Comparison of ENCODE assay signal across 9 cellular contexts in genomic region chr4:123832173-123833026, GRCh38.
DNase-seq lines count a peak whose midpoint lies in the region; ATAC-seq and TF ChIP-seq lines count a peak whose summit lies in the region.
"Had no signal": no experiment of that assay in that cellular context is flagged by ENCODE, and none has a peak within 500 bp of the region (broad histone marks: within the 10 kb centered on the region; RNA-seq: fewer than 3 reads in every experiment).

No MANE protein-coding gene starts in this region.

- DNase-seq in M059J (ENCODE audit: low read depth) (peak; percentile 97), colonic mucosa (no peak), right lobe of liver (no peak), thyroid gland (peak; percentile 2 to 10), GM20000 (ENCODE audit: low spot score) (no peak), NCI-H2107 treated with DMSO at 0.1 percent for 48 hours (lab: John Stamatoyannopoulos, UW; ENCODE audit: unreplicated experiment) (no peak), WERI-Rb-1 (no peak)
- DNase-seq: activated CD4-positive, alpha-beta T cell treated with anti-CD3 and anti-CD28 coated beads for 4 hours had no signal

- H3K4me1 ChIP-seq in colonic mucosa, result no peaks in the 10 kb centered on the region
- no peaks in the 10 kb centered on the region for H3K4me1 ChIP-seq in right lobe of liver
- peaks cover 0 to 5% of the 10 kb centered on the region in 2 donors for H3K4me1 ChIP-seq in thyroid gland

- H3K27me3 ChIP-seq in colonic mucosa (no peaks in the 10 kb centered on the region), right lobe of liver (no peaks in the 10 kb centered on the region), thyroid gland (no peaks in the 10 kb centered on the region), WERI-Rb-1 (ENCODE audit: insufficient read depth, low read depth, severe bottlenecking) (no peaks in the 10 kb centered on the region)

- no peak overlapping the region for H3K9ac ChIP-seq in colonic mucosa (ENCODE audit: low read depth in 2 of 2, low read length in 2 of 2)

- no peak for TF ChIP-seq POLR2A in right lobe of liver (IDR thresholded peaks at IDR 0.05)
- no peak for TF ChIP-seq POLR2A in thyroid gland (IDR thresholded peaks at IDR 0.05)

- no peaks in the 10 kb centered on the region for H3K36me3 ChIP-seq in colonic mucosa
- no peaks in the 10 kb centered on the region for H3K36me3 ChIP-seq in right lobe of liver
- H3K36me3 ChIP-seq in thyroid gland, result no peaks in the 10 kb centered on the region
- H3K36me3 ChIP-seq in WERI-Rb-1, result no peaks in the 10 kb centered on the region

- no peak for TF ChIP-seq CTCF in colonic mucosa (IDR thresholded peaks at IDR 0.05)
- TF ChIP-seq CTCF in right lobe of liver (IDR thresholded peaks at IDR 0.05), result no peak
- TF ChIP-seq CTCF in thyroid gland (IDR thresholded peaks at IDR 0.05), result no peak
- no peak for TF ChIP-seq CTCF in GM20000 (IDR thresholded peaks at IDR 0.05; ENCODE audit: extremely low read depth, missing control alignments)
- TF ChIP-seq CTCF in WERI-Rb-1 (IDR thresholded peaks at IDR 0.05; ENCODE audit: low read depth, low read length), result no peak

- ATAC-seq in right lobe of liver (peak; percentile 14 to 50 (median 46)), GM18870 (IDR thresholded peaks at IDR 0.05; ENCODE audit: unreplicated experiment) (no peak)

- WGBS in right lobe of liver (ENCODE audit: insufficient coverage, low coverage, low lambda C conversion rate, missing lambda C conversion rate), result 62% methylated on average over 6 of the region's 7 CpGs
- WGBS in thyroid gland, 2 donors, result 72 to 79% methylated on average over 7 of the region's 7 CpGs

- H3K9me3 ChIP-seq in colonic mucosa (no peaks in the 10 kb centered on the region), right lobe of liver (no peaks in the 10 kb centered on the region), thyroid gland (no peaks in the 10 kb centered on the region), WERI-Rb-1 (ENCODE audit: severe bottlenecking) (no peaks in the 10 kb centered on the region)

- intact Hi-C loops in colonic mucosa (cut with DNase I), result no loop called here
- intact Hi-C loops in right lobe of liver (cut with DNase I), result no loop called here
- intact Hi-C loops in thyroid gland (cut with DNase I), result no loop called here

- no peak overlapping the region for H3K4me3 ChIP-seq in colonic mucosa
- H3K4me3 ChIP-seq in right lobe of liver, result no peak overlapping the region
- H3K4me3 ChIP-seq in thyroid gland (replicated peaks in 1 of 3), result no peak overlapping the region
- no peak overlapping the region for H3K4me3 ChIP-seq in WERI-Rb-1 (ENCODE audit: low read depth, low read length)

- H3K27ac ChIP-seq in colonic mucosa (peak overlapping the region; percentile 48), right lobe of liver (no peak overlapping the region), thyroid gland (peak overlapping the region; percentile 47 to 64 (median 52)), WERI-Rb-1 (no peak overlapping the region)

Comparison
In these comparisons a context has a peak if more than half of its experiments do, and no peak if none do; other contexts are left out.
1. DNase-seq: peak in M059J (single experiment) and thyroid gland (2 of 2); none in colonic mucosa (single experiment), right lobe of liver (0 of 3), GM20000 (single experiment), NCI-H2107 treated with DMSO at 0.1 percent for 48 hours (single experiment) and WERI-Rb-1 (single experiment).
2. H3K27ac ChIP-seq: peak in colonic mucosa (single experiment) and thyroid gland (3 of 3); none in right lobe of liver (0 of 3) and WERI-Rb-1 (single experiment).